ENCODE assay signal across 18 cellular contexts in the genomic region with DNA sequence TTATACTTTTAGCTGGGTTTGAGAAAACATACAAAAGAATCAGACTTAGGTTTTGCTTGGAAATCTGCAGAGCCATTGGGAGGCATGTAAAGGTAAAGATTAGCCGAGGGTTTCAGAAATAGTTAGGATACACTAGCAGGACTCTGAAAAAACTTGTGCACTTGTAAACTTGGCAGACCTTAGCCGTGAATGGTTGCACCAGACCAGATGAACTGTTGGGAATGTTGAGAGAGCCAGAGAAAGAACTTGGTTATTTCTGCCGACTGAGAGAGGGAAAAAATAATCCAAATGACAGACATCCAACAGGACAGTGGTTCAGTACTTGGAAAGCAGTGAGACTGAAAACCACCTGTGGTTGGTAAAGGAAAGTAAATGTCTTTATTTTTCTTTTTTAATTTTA.
"Had no signal": no experiment of that assay in that cellular context is flagged by ENCODE, and none has a peak within 500 bp of the region (broad histone marks: within the 10 kb centered on the region; RNA-seq: fewer than 3 reads in every experiment).

No MANE protein-coding gene starts in this region.

- H3K4me1 ChIP-seq: esophagus squamous epithelium, foreskin keratinocyte, parathyroid adenoma, prostate gland, spleen, uterus had no signal

- H3K36me3 ChIP-seq: esophagus squamous epithelium, prostate gland, spleen, stomach, uterus had no signal

- H3K27me3 ChIP-seq: esophagus squamous epithelium, foreskin keratinocyte, spleen, stomach, uterus had no signal

- H3K27ac ChIP-seq: esophagus squamous epithelium, foreskin keratinocyte, parathyroid adenoma, prostate gland, spleen, stomach, uterus had no signal

- H3K4me3 ChIP-seq: esophagus squamous epithelium, lung, prostate gland, spleen, stomach, uterus had no signal

- DNase-seq: cerebellar nuclear complex; esophagus squamous epithelium; foreskin keratinocyte; hippocampal formation; mesenchymal stem cell; midbrain; occipital lobe; spleen; stimulated activated CD4-positive, alpha-beta T cell treated with anti-CD3 and anti-CD28 coated beads, Interleukin-15, amount 100 ng/mL, for 24 hours; stimulated activated CD4-positive, alpha-beta T cell treated with anti-CD3 and anti-CD28 coated beads, Interleukin-1b, Interleukin-23, amount 100 ng/mL, for 48 hours; stimulated activated CD4-positive, alpha-beta T cell treated with anti-CD3 and anti-CD28 coated beads, Interleukin-4, amount 100 ng/mL, for 24 hours; stomach; uterus had no signal

- ATAC-seq: foreskin keratinocyte; sciatic nerve; stimulated activated memory B cell treated with anti-CD40 and anti-IgM and Interleukin-4, amounts not matched to agents 10 μg/mL and 1 μg/mL and 100 μg/mL, for 72 hours had no signal

- H3K9me3 ChIP-seq: esophagus squamous epithelium, prostate gland, spleen, stomach, uterus had no signal
